Comparison of ENCODE assay signal across 24 cellular contexts in the genomic region with DNA sequence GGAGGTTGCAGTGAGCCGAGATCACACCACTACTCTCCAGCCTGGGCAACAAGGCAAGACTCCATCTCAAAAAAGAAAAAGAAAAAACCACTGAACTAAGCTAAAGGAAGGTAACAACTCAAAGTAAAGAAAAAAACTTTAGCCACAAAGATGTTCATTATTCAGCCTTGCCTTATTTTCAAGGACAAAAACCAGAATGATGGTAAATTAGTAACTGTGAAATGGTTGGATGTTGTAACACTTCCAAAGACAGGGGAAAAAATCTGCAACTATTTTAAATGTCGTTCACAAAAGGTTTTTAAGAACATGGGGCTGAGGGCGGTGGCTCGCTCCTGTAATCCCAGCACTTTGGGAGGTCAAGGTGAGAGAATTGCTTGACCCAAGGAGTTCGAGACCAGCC.
"Had no signal": no experiment of that assay in that cellular context is flagged by ENCODE, and none has a peak within 500 bp of the region (broad histone marks: within the 10 kb centered on the region; RNA-seq: fewer than 3 reads in every experiment).

No MANE protein-coding gene starts in this region.

- H3K27me3 ChIP-seq: adrenal gland, breast epithelium, colonic mucosa, esophagus squamous epithelium, heart right ventricle, stomach, suprapubic skin, transverse colon had no signal

- H3K27ac ChIP-seq: adrenal gland, colonic mucosa, psoas muscle, stomach, suprapubic skin, transverse colon had no signal

- H3K36me3 ChIP-seq: adrenal gland, breast epithelium, colonic mucosa had no signal

- H3K27me3 Mint-ChIP-seq: activated naive CD8-positive, alpha-beta T cell; central memory CD8-positive, alpha-beta T cell; naive thymus-derived CD4-positive, alpha-beta T cell; T-helper 17 cell had no signal

- DNase-seq: activated CD4-positive, alpha-beta T cell treated with anti-CD3 and anti-CD28 coated beads for 4 hours; activated CD4-positive, alpha-beta T cell treated with anti-CD3 and anti-CD28 coated beads, Interleukin-2, amount 50 U/mL, for 48 hours; activated CD4-positive, CD25-positive, alpha-beta regulatory T cell; activated CD8-positive, alpha-beta memory T cell treated with anti-CD3 and anti-CD28 coated beads, Interleukin-2, amount 50 U/mL, for 48 hours; activated naive CD4-positive, alpha-beta T cell; activated T-cell treated with anti-CD3 and anti-CD28 coated beads, Interleukin-2, amount 50 U/mL, for 4 hours; adrenal gland; colonic mucosa; esophagus squamous epithelium; heart right ventricle; islet precursor cell; left colon; naive thymus-derived CD4-positive, alpha-beta T cell; psoas muscle; right cardiac atrium; stimulated activated CD4-positive, alpha-beta T cell treated with anti-CD3 and anti-CD28 coated beads, Interleukin-1b, Interleukin-23, amount 100 ng/mL, for 48 hours; stomach; T-helper 17 cell; transverse colon had no signal

- H3K4me3 Mint-ChIP-seq: activated T-cell treated with anti-CD3 and anti-CD28 coated beads, Interleukin-2, amount 50 U/mL, for 4 hours; central memory CD8-positive, alpha-beta T cell; T-helper 17 cell had no signal

- H3K9me3 ChIP-seq: adrenal gland, breast epithelium, colonic mucosa, esophagus squamous epithelium, heart right ventricle, psoas muscle, stomach, suprapubic skin, transverse colon had no signal

- H3K4me1 ChIP-seq: breast epithelium had no signal

- ATAC-seq: activated T-cell treated with anti-CD3 and anti-CD28 coated beads, Interleukin-2, amount 50 U/mL, for 4 hours; heart right ventricle; left colon; naive thymus-derived CD4-positive, alpha-beta T cell; psoas muscle; right cardiac atrium; T-helper 17 cell had no signal

- H3K27ac Mint-ChIP-seq: activated T-helper 2 cell treated with anti-CD3 and anti-CD28 coated beads, Interferon-gamma antibody, Interleukin-2, Interleukin-4, amounts not matched to agents 10 μg/mL and 5 μg/mL and 100 μg/mL, durations not matched to agents 14 hours and 24 hours and 36 hours; T-helper 17 cell had no signal

- H3K4me3 ChIP-seq: adrenal gland, breast epithelium, colonic mucosa, esophagus squamous epithelium, heart right ventricle, psoas muscle, stomach, suprapubic skin, transverse colon had no signal

- H3K9me3 Mint-ChIP-seq: activated T-cell treated with anti-CD3 and anti-CD28 coated beads, Interleukin-2, amount 50 U/mL, for 4 hours; activated T-helper 2 cell treated with anti-CD3 and anti-CD28 coated beads, Interferon-gamma antibody, Interleukin-2, Interleukin-4, amounts not matched to agents 10 μg/mL and 5 μg/mL and 100 μg/mL, durations not matched to agents 14 hours and 24 hours and 36 hours; central memory CD8-positive, alpha-beta T cell; naive thymus-derived CD4-positive, alpha-beta T cell had no signal
